ENCODE assay signal across 32 cellular contexts in genomic region chr3:36740822-36741221, GRCh38. TPM values are rescaled to one million over a fixed set of nuclear protein-coding genes. Genes with fewer than 3 reads are reported as not detected.
"Had no signal": no experiment of that assay in that cellular context is flagged by ENCODE, and none has a peak within 500 bp of the region (broad histone marks: within the 10 kb centered on the region; RNA-seq: fewer than 3 reads in every experiment).

No MANE protein-coding gene starts in this region.

- DNase-seq: activated CD4-positive, alpha-beta T cell treated with anti-CD3 and anti-CD28 coated beads, Interleukin-2, amount 10 ng/mL, durations not matched to agents 24 days and 14 days; activated CD4-positive, alpha-beta T cell treated with anti-CD3 and anti-CD28 coated beads, Interleukin-2, amount 50 U/mL, for 4 hours; activated CD8-positive, alpha-beta T cell treated with anti-CD3 and anti-CD28 coated beads for 36 hours; activated effector memory CD4-positive, alpha-beta T cell treated with anti-CD3 and anti-CD28 coated beads, Interleukin-2, amount 50 U/mL, for 16 hours; activated naive CD4-positive, alpha-beta T cell; activated naive CD4-positive, alpha-beta T cell treated with anti-CD3 and anti-CD28 coated beads, Interleukin-2, amount 50 U/mL, for 16 hours; activated naive CD8-positive, alpha-beta T cell treated with anti-CD3 and anti-CD28 coated beads for 36 hours; activated T-cell treated with anti-CD3 and anti-CD28 coated beads, Interleukin-2, amount 50 U/mL, for 1 hour; activated T-cell treated with anti-CD3 and anti-CD28 coated beads, Interleukin-2, amount 50 U/mL, for 72 hours; amniotic stem cell; aorta; brain microvascular endothelial cell; central memory CD4-positive, alpha-beta T cell; KG1; NCI-H1092 treated with DMSO at 0.1 percent for 48 hours; NCI-H146; NCI-H1930; NCI-H2227 treated with DMSO at 0.1 percent for 48 hours; NCI-H446 treated with DMSO at 0.1 percent for 48 hours; NCI-H748 treated with DMSO at 0.1 percent for 48 hours; NK-92 treated with Interleukin-12 subunit alpha and Interleukin-12 subunit beta, amount 100 ng/mL, for 24 hours; Peyer's patch; RPMI8226; SIG-M5; T-helper 1 cell; T-helper 9 cell had no signal

- ATAC-seq: activated CD8-positive, alpha-beta T cell treated with anti-CD3 and anti-CD28 coated beads for 36 hours; activated T-cell treated with anti-CD3 and anti-CD28 coated beads, Interleukin-2, amount 50 U/mL, for 72 hours; activated T-helper 17 cell treated with anti-CD3 and anti-CD28 coated beads, Interleukin-2, amount 50 U/mL, for 72 hours had no signal

- H3K4me3 ChIP-seq: Peyer's patch had no signal

RNA-seq across cellular contexts. Expression of gene DCLK3, which starts 23.5 kb away (rescaled TPM):
- total RNA-seq: activated CD4-positive, alpha-beta T cell treated with anti-CD3 and anti-CD28 coated beads, Interleukin-2, amount 10 ng/mL, durations not matched to agents 24 days and 14 days; activated CD8-positive, alpha-beta memory T cell treated with anti-CD3 and anti-CD28 coated beads for 36 hours; LHCN-M2; M059J; PC-3; Peyer's patch; SK-MEL-5 had no signal
